8 cellular contexts compared by ENCODE assay signal in the genomic region with DNA sequence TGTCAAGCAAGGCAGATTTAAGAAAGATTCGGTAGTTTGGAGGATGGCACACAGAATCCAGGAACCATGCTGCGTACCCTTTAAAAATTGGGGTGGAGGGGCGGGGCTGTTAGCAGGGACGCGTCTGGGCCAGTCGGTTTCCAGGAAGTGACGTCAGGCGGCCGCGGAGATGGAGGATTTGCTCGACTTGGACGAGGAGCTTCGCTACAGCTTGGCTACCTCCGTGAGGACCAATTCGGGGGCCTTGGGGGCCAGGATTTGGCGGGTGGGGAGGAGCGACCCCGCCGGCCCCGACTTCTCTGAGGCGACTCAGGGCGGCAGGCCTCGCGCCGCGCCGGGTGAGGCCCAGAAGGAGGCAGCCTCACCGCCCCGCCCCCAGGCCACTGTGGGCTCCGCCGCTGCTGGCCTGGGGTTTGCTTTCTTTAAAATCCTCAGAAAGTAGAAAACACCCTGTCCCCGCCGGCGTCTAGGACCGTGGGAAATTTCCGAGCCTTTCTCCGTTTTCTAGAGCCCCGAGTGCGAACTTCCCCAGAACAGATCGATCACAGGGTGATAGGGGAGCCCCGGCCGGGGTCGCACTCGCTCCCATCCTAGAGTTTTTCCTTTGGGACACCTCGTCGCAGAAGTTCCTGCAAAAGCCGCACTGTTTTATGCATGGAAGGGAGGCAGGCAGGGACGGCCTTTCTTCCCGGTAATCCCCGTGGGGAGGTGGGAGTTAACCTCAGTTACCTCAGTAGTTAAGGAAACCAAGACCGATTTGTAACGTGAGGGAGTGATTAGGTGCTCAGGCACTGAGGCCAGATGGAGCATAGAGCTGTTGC. TPM values are rescaled to one million over a fixed set of nuclear protein-coding genes. Genes with fewer than 3 reads are reported as not detected.
DNase-seq lines count a peak whose midpoint lies in the region; ATAC-seq and TF ChIP-seq lines count a peak whose summit lies in the region.

A gene (plus strand): TSS at position 146 of the 821 bp plus-strand sequence. CDS start 24 bp downstream, at position 170.

- intact Hi-C loops in activated CD4-positive, alpha-beta memory T cell treated with anti-CD3 and anti-CD28 coated beads for 36 hours (cut with micrococcal nuclease): loop anchor here (1.0 kb wide), 1 partner anchor 166 kb away; no protein-coding TSS in a partner anchor
- intact Hi-C loops in right lobe of liver (cut with DNase I): loop anchor here in 1 of 2 donors (10.0 kb wide), 1 partner anchor 81 kb away; no protein-coding TSS in a partner anchor

- H3K4me1 ChIP-seq in right lobe of liver: peaks cover 0 to 38% (median 19%) of the 10 kb centered on the region in 4 donors

- H3K36me3 ChIP-seq in right lobe of liver: no peaks in the 10 kb centered on the region

- peaks cover 26% of the 10 kb centered on the region for H3K4me1 Mint-ChIP-seq in activated CD4-positive, alpha-beta memory T cell treated with anti-CD3 and anti-CD28 coated beads for 36 hours (ENCODE audit: low read depth)

- peak within 1 kb of the TSS; percentile 83 to 93 (median 88) for H3K4me3 ChIP-seq in right lobe of liver

- POLR2A ChIA-PET in activated CD4-positive, alpha-beta memory T cell treated with anti-CD3 and anti-CD28 coated beads for 36 hours (lab: Charles Lee): interaction anchor here (0.6 kb wide), 1 partner anchor 437 kb away, joined by 3 read pairs; no protein-coding TSS in a partner anchor

- TF ChIP-seq POLR2A in GM19193 (IDR thresholded peaks at IDR 0.05; ENCODE audit: extremely low read depth, insufficient read depth, insufficient read length) (peak; percentile 33), right lobe of liver (IDR thresholded peaks at IDR 0.05) (peak; percentile 93)

- CTCF ChIA-PET in activated CD4-positive, alpha-beta memory T cell treated with anti-CD3 and anti-CD28 coated beads for 36 hours (lab: Charles Lee): interaction anchor here (0.6 to 12.0 kb wide), 5 partner anchors 79 to 683 kb away, joined by 3 to 181 read pairs (median 3); no protein-coding TSS in a partner anchor

- 0% methylated on average over 16 of the region's 52 CpGs for WGBS in right lobe of liver (ENCODE audit: insufficient coverage, low coverage, low lambda C conversion rate, missing lambda C conversion rate)

- DNase-seq in AG20443 (ENCODE audit: low spot score) (peak; percentile 91), NCI-H748 treated with DMSO at 0.1 percent for 48 hours (lab: John Stamatoyannopoulos, UW) (peak; percentile 50), dermis microvascular lymphatic vessel endothelial cell (ENCODE audit: low read depth in 2 of 2) (peak; percentile 60 to 82), right lobe of liver (peak; percentile 93 to 95 (median 94))
- DNase-seq in activated CD4-positive, alpha-beta memory T cell treated with anti-CD3 and anti-CD28 coated beads for 36 hours: peak; percentile 94
- DNase-seq in stimulated activated CD4-positive, alpha-beta T cell treated with anti-CD3 and anti-CD28 coated beads, Interleukin-4, amount 100 ng/mL, for 24 hours: peak; percentile 93

- peak within 1 kb of the TSS; percentile 29 for H3K27ac Mint-ChIP-seq in activated CD4-positive, alpha-beta memory T cell treated with anti-CD3 and anti-CD28 coated beads for 36 hours

- H3K9me3 Mint-ChIP-seq in activated CD4-positive, alpha-beta memory T cell treated with anti-CD3 and anti-CD28 coated beads for 36 hours: no peaks in the 10 kb centered on the region

- no peaks in the 10 kb centered on the region for H3K9me3 ChIP-seq in right lobe of liver

- peak; percentile 73 for ATAC-seq in HG03432 (IDR thresholded peaks at IDR 0.05; ENCODE audit: unreplicated experiment)
- ATAC-seq in right lobe of liver: peak; percentile 38 to 60 (median 59)

- peak within 1 kb of the TSS; percentile 81 for H3K4me3 Mint-ChIP-seq in activated CD4-positive, alpha-beta memory T cell treated with anti-CD3 and anti-CD28 coated beads for 36 hours

- no peaks in the 10 kb centered on the region for H3K27me3 ChIP-seq in right lobe of liver

- H3K36me3 Mint-ChIP-seq in activated CD4-positive, alpha-beta memory T cell treated with anti-CD3 and anti-CD28 coated beads for 36 hours: peaks cover 4% of the 10 kb centered on the region

- H3K27me3 Mint-ChIP-seq in activated CD4-positive, alpha-beta memory T cell treated with anti-CD3 and anti-CD28 coated beads for 36 hours: peaks cover 2% of the 10 kb centered on the region

- H3K27ac ChIP-seq in right lobe of liver: peak within 1 kb of the TSS; percentile 78 to 95 (median 80)

- TF ChIP-seq CTCF in right lobe of liver (IDR thresholded peaks at IDR 0.05): no peak

RNA-seq across cellular contexts. Expression of the gene that starts here (rescaled TPM):
- total RNA-seq in activated CD4-positive, alpha-beta memory T cell treated with anti-CD3 and anti-CD28 coated beads for 36 hours: 10 to 100 TPM; 14.1 to 15.0 TPM
- total RNA-seq in dermis microvascular lymphatic vessel endothelial cell: 17.1 and 23.1 TPM in 2 replicates
- total RNA-seq in right lobe of liver: 10 to 100 TPM; 13.8 to 36.6 (median 20.7) TPM

Comparison
In these comparisons a context has a peak if more than half of its experiments do, and no peak if none do; other contexts are left out.
1. Peak in every context shown above with its lines: DNase-seq, ATAC-seq, H3K4me3 ChIP-seq and H3K27ac ChIP-seq.